ENCODE assay signal across 24 cellular contexts in genomic region chr17:35006345-35006744, GRCh38. TPM values are rescaled to one million over a fixed set of nuclear protein-coding genes. Genes with fewer than 3 reads are reported as not detected.
DNase-seq lines count a peak whose midpoint lies in the region; ATAC-seq and TF ChIP-seq lines count a peak whose summit lies in the region.
"Had no signal": no experiment of that assay in that cellular context is flagged by ENCODE, and none has a peak within 500 bp of the region (broad histone marks: within the 10 kb centered on the region; RNA-seq: fewer than 3 reads in every experiment).

No MANE protein-coding gene starts in this region.

- peaks cover 7% of the 10 kb centered on the region for H3K4me1 Mint-ChIP-seq in central memory CD8-positive, alpha-beta T cell

- H3K9me3 Mint-ChIP-seq in central memory CD8-positive, alpha-beta T cell: no peaks in the 10 kb centered on the region
- H3K9me3 Mint-ChIP-seq: CD8-positive, alpha-beta T cell had no signal

- no peak for DNase-seq in central memory CD8-positive, alpha-beta T cell (ENCODE audit: low spot score in 2 of 2)
- DNase-seq in NCI-H1930 (lab: John Stamatoyannopoulos, UW) (no peak), osteoblast (ENCODE audit: insufficient read length, low spot score, missing footprints) (no peak), SIG-M5 treated with dmso at 0.1 percent for 504 hours (lab: John Stamatoyannopoulos, UW; ENCODE audit: unreplicated experiment) (no peak), NCI-H82 treated with DMSO at 0.1 percent for 48 hours (lab: John Stamatoyannopoulos, UW; ENCODE audit: unreplicated experiment) (no peak)
- DNase-seq: Caco-2; CD8-positive, alpha-beta T cell; EL; GDM1; Karpas-422; NCI-H1092; NCI-H1436; NCI-H187 treated with DMSO at 0.1 percent for 48 hours; NCI-H2107; NCI-H524; NCI-H774; NK-92 treated with Interleukin-12 subunit alpha and Interleukin-12 subunit beta, amount 100 ng/mL, for 24 hours; PC-3; Right ventricle myocardium superior had no signal

- peaks cover 32% of the 10 kb centered on the region for H3K36me3 Mint-ChIP-seq in central memory CD8-positive, alpha-beta T cell (ENCODE audit: insufficient read depth)

- ATAC-seq in central memory CD8-positive, alpha-beta T cell (replicated peaks; ENCODE audit: extremely low read depth, poor library complexity, severe bottlenecking): no peak
- ATAC-seq: CD8-positive, alpha-beta T cell; PC-3 had no signal

- peaks cover 15 to 23% of the 10 kb centered on the region in 2 experiments for H3K4me1 ChIP-seq in neutrophil (ENCODE audit: control insufficient read depth in 1 of 2, insufficient read depth in 1 of 2, low read depth in 1 of 2, low read length in 1 of 2)
- no peaks in the 10 kb centered on the region for H3K4me1 ChIP-seq in osteoblast (ENCODE audit: insufficient read depth, low read length)
- H3K4me1 ChIP-seq: BLaER1 treated with 17β-estradiol and CSF1 and Interleukin-3, amounts not matched to agents 10 nM and 100 nM; Caco-2 had no signal

- H4K20me1 ChIP-seq in osteoblast (ENCODE audit: insufficient read depth, low read length): no peaks in the 10 kb centered on the region

- no peak overlapping the region for H3K4me2 ChIP-seq in osteoblast (ENCODE audit: insufficient read depth, low read length)
- H3K4me2 ChIP-seq: BLaER1 treated with 17β-estradiol and CSF1 and Interleukin-3, amounts not matched to agents 10 nM and 100 nM had no signal

- H3K4me3 ChIP-seq in neutrophil (ENCODE audit: low read depth in 1 of 2, low read length in 1 of 2): no peak overlapping the region
- no peak overlapping the region for H3K4me3 ChIP-seq in osteoblast (ENCODE audit: insufficient read depth, low read length)
- H3K4me3 ChIP-seq: BLaER1 treated with 17β-estradiol and CSF1 and Interleukin-3, amounts not matched to agents 10 nM and 100 nM had no signal

- no peaks in the 10 kb centered on the region for H3K27me3 ChIP-seq in neutrophil
- no peaks in the 10 kb centered on the region for H3K27me3 ChIP-seq in osteoblast (ENCODE audit: insufficient read depth, low read length)
- H3K27me3 ChIP-seq: BLaER1 treated with 17β-estradiol and CSF1 and Interleukin-3, amounts not matched to agents 10 nM and 100 nM had no signal

- no peaks in the 10 kb centered on the region for H3K27me3 Mint-ChIP-seq in central memory CD8-positive, alpha-beta T cell

- H3K4me3 Mint-ChIP-seq in central memory CD8-positive, alpha-beta T cell: no peak overlapping the region
- H3K4me3 Mint-ChIP-seq: CD8-positive, alpha-beta T cell had no signal

- no peaks in the 10 kb centered on the region for H3K79me2 ChIP-seq in osteoblast (ENCODE audit: insufficient read depth, low read length)

- H2AFZ ChIP-seq in osteoblast (ENCODE audit: low read length): no peak overlapping the region

- H3K9me3 ChIP-seq in neutrophil (no peaks in the 10 kb centered on the region), osteoblast (ENCODE audit: low read depth, low read length) (no peaks in the 10 kb centered on the region)
- H3K9me3 ChIP-seq: BLaER1 treated with 17β-estradiol and CSF1 and Interleukin-3, amounts not matched to agents 10 nM and 100 nM; Caco-2 had no signal

- H3K27ac Mint-ChIP-seq in central memory CD8-positive, alpha-beta T cell (ENCODE audit: low read depth): peak overlapping the region; percentile 51

- no peak for TF ChIP-seq CTCF in 22Rv1 (IDR thresholded peaks at IDR 0.05)
- TF ChIP-seq CTCF in VCaP (conservative IDR thresholded peaks at IDR 0.05): no peak
- TF ChIP-seq CTCF in neutrophil (IDR thresholded peaks at IDR 0.05): no peak
- TF ChIP-seq CTCF in osteoblast (IDR thresholded peaks at IDR 0.05; ENCODE audit: extremely low read depth, low read depth, low read length): no peak

- peak overlapping the region; percentile 26; the same call in 1 of the 2 replicates for H3K27ac ChIP-seq in 22Rv1
- peak overlapping the region; percentile 29; the same call in 1 of the 2 replicates for H3K27ac ChIP-seq in VCaP
- peak overlapping the region; percentile 34 for H3K27ac ChIP-seq in neutrophil
- H3K27ac ChIP-seq in osteoblast (ENCODE audit: low read depth, low read length): no peak overlapping the region
- H3K27ac ChIP-seq: BLaER1 treated with 17β-estradiol and CSF1 and Interleukin-3, amounts not matched to agents 10 nM and 100 nM; HL-60 had no signal

- H3K36me3 ChIP-seq in neutrophil (peaks cover 82% of the 10 kb centered on the region), osteoblast (ENCODE audit: insufficient read depth, low read length) (peaks cover 55% of the 10 kb centered on the region)

RNA-seq across cellular contexts. Expression of gene LIG3, which starts 26.0 kb away (rescaled TPM):
- total RNA-seq in osteoblast: 22.1 and 26.1 TPM in 2 replicates

RNA-seq across cellular contexts. Expression of gene ZNF830, which starts 45.0 kb away (rescaled TPM):
- 9.4 and 10.5 TPM in 2 replicates for total RNA-seq in osteoblast

RNA-seq across cellular contexts. Expression of gene CCT6B, which starts 45.1 kb away (rescaled TPM):
- total RNA-seq in osteoblast: 5.9 and 6.2 TPM in 2 replicates

RNA-seq across cellular contexts. Expression of gene RFFL, which starts 57.2 kb away (rescaled TPM):
- total RNA-seq in osteoblast: 15.2 and 15.6 TPM in 2 replicates
